ENCODE assay signal across 15 cellular contexts in the genomic region with DNA sequence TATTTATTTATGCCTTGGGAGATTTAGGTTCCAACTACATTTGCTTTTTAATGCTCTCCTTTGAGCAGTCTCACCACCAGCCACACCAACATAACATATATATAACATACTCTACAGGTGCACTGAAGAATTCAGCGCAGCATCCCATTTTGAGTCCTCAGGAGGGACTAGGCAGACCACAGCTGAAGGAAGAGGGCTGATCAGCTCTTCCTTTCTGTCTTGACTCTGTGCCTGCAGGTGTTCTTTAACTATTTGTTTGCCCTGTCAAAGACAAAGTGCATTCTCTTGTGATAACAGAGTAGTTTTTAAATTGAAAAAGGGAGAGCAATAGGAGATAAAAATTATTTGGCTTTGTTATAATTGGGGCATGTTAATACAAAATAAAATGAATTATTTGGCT. TPM values are rescaled to one million over a fixed set of nuclear protein-coding genes. Genes with fewer than 3 reads are reported as not detected.
A peak's percentile ranks its signal among the peaks of the same experiment; 100 is the strongest.
DNase-seq lines count a peak whose midpoint lies in the region; ATAC-seq, FAIRE-seq and TF ChIP-seq lines count a peak whose summit lies in the region.
"Had no signal": no experiment of that assay in that cellular context is flagged by ENCODE, and none has a peak within 500 bp of the region (broad histone marks: within the 10 kb centered on the region; RNA-seq: fewer than 3 reads in every experiment).

No MANE protein-coding gene starts in this region.

- H3K9me3 Mint-ChIP-seq in activated naive CD4-positive, alpha-beta T cell treated with anti-CD3 and anti-CD28 coated beads, Interleukin-2, amount 10 ng/mL, durations not matched to agents 7 days and 5 days, result no peaks in the 10 kb centered on the region
- peaks cover 5 to 11% (median 7%) of the 10 kb centered on the region in 5 experiments for H3K9me3 Mint-ChIP-seq in brain
- no peaks in the 10 kb centered on the region for H3K9me3 Mint-ChIP-seq in stimulated activated effector memory CD8-positive, alpha-beta T cell treated with anti-CD3 and anti-CD28 coated beads, Interleukin-12 subunit alpha, Interleukin-12 subunit beta, amount 100 ng/mL, for 72 hours

- H3K4me2 ChIP-seq in OCI-LY7 (ENCODE audit: low read length), result peak overlapping the region; percentile 69

- TF ChIP-seq CTCF in OCI-LY7 (conservative IDR thresholded peaks at IDR 0.05; ENCODE audit: low read length), result no peak
- TF ChIP-seq CTCF in brain (conservative IDR thresholded peaks at IDR 0.05), result no peak

- POLR2A ChIA-PET in OCI-LY7 (lab: Charles Lee), result interaction anchor here (0.5 to 3.2 kb wide), 19 partner anchors 9 to 566 kb away, joined by 3 to 29 read pairs (median 4); partner anchors contain the start of genes DCLRE1B, HIPK1 and PHTF1

- H3K36me3 ChIP-seq in OCI-LY7 (ENCODE audit: insufficient read depth, low read length), result peaks cover 51% of the 10 kb centered on the region

- H3K27me3 Mint-ChIP-seq in activated naive CD4-positive, alpha-beta T cell treated with anti-CD3 and anti-CD28 coated beads, Interleukin-2, amount 10 ng/mL, durations not matched to agents 7 days and 5 days, result no peaks in the 10 kb centered on the region
- H3K27me3 Mint-ChIP-seq in brain, result no peaks in the 10 kb centered on the region

- H3K9me2 ChIP-seq in OCI-LY7 (ENCODE audit: insufficient read depth, low read length), result no peaks in the 10 kb centered on the region

- H3K79me2 ChIP-seq in OCI-LY7 (ENCODE audit: insufficient read depth, low read depth, low read length), result peaks cover 96% of the 10 kb centered on the region

- no peak overlapping the region for H2AFZ ChIP-seq in OCI-LY7 (ENCODE audit: low read length)

- intact Hi-C loops in OCI-LY7 (cut with micrococcal nuclease; ENCODE audit: unreplicated experiment), result loop anchor here (1.0 to 10.0 kb wide), 4 partner anchors 16 to 991 kb away; partner anchors contain the start of genes CSDE1, RSBN1 and SLC16A1

- peak overlapping the region; percentile 50 for H3K4me3 ChIP-seq in OCI-LY7 (ENCODE audit: low read depth, low read length, poor library complexity, severe bottlenecking)
- H3K4me3 ChIP-seq: HAP-1, skin epidermis had no signal

- no TSS peak for BruUV-seq in OCI-LY7 (replicated peaks; lab: Mats Ljungman, UMichigan)

- ATAC-seq in stimulated activated effector memory CD8-positive, alpha-beta T cell treated with anti-CD3 and anti-CD28 coated beads, Interleukin-12 subunit alpha, Interleukin-12 subunit beta, amount 100 ng/mL, for 72 hours, result no peak
- no peak for ATAC-seq in GM19452 (IDR thresholded peaks at IDR 0.05; ENCODE audit: unreplicated experiment)

- peak overlapping the region; percentile 95 for H3K27ac Mint-ChIP-seq in activated naive CD4-positive, alpha-beta T cell treated with anti-CD3 and anti-CD28 coated beads, Interleukin-2, amount 10 ng/mL, durations not matched to agents 7 days and 5 days
- peak overlapping the region in 2 of 5 experiments; percentile 24 to 79 for H3K27ac Mint-ChIP-seq in brain
- peak overlapping the region; percentile 70 for H3K27ac Mint-ChIP-seq in stimulated activated effector memory CD8-positive, alpha-beta T cell treated with anti-CD3 and anti-CD28 coated beads, Interleukin-12 subunit alpha, Interleukin-12 subunit beta, amount 100 ng/mL, for 72 hours

- FAIRE-seq in RCC 7860 (lab: Jason Lieb, UNC), result no peak
- FAIRE-seq: endometrium had no signal

- CTCF ChIA-PET in activated naive CD4-positive, alpha-beta T cell treated with anti-CD3 and anti-CD28 coated beads, Interleukin-2, amount 10 ng/mL, durations not matched to agents 7 days and 5 days (lab: Charles Lee), result interaction anchor here (1.3 to 3.9 kb wide), 6 partner anchors 9 to 86 kb away, joined by 4 to 29 read pairs (median 4); partner anchors contain the start of gene HIPK1
- CTCF ChIA-PET in OCI-LY7 (lab: Charles Lee; ENCODE audit: unreplicated experiment), result interaction anchor here (1.2 kb wide), 1 partner anchor 76 kb away, joined by 3 read pairs; no protein-coding TSS in a partner anchor

- H3K4me3 Mint-ChIP-seq in activated naive CD4-positive, alpha-beta T cell treated with anti-CD3 and anti-CD28 coated beads, Interleukin-2, amount 10 ng/mL, durations not matched to agents 7 days and 5 days, result peak overlapping the region; percentile 59
- H3K4me3 Mint-ChIP-seq in brain, result peak overlapping the region in 4 of 5 experiments; percentile 13 to 68 (median 54)
- H3K4me3 Mint-ChIP-seq in stimulated activated effector memory CD8-positive, alpha-beta T cell treated with anti-CD3 and anti-CD28 coated beads, Interleukin-12 subunit alpha, Interleukin-12 subunit beta, amount 100 ng/mL, for 72 hours, result peak overlapping the region; percentile 58

- no peaks in the 10 kb centered on the region for H4K20me1 ChIP-seq in OCI-LY7 (ENCODE audit: insufficient read depth, low read length)

- peaks cover 41% of the 10 kb centered on the region for H3K36me3 Mint-ChIP-seq in activated naive CD4-positive, alpha-beta T cell treated with anti-CD3 and anti-CD28 coated beads, Interleukin-2, amount 10 ng/mL, durations not matched to agents 7 days and 5 days
- H3K36me3 Mint-ChIP-seq in brain, result peaks cover 48% of the 10 kb centered on the region
- peaks cover 66% of the 10 kb centered on the region for H3K36me3 Mint-ChIP-seq in stimulated activated effector memory CD8-positive, alpha-beta T cell treated with anti-CD3 and anti-CD28 coated beads, Interleukin-12 subunit alpha, Interleukin-12 subunit beta, amount 100 ng/mL, for 72 hours

- peaks cover 21% of the 10 kb centered on the region; the same call in 1 of the 2 replicates for H3K9me3 ChIP-seq in OCI-LY7 (ENCODE audit: low read length)
- H3K9me3 ChIP-seq: HAP-1 had no signal

- peaks cover 63% of the 10 kb centered on the region for H3K4me1 Mint-ChIP-seq in activated naive CD4-positive, alpha-beta T cell treated with anti-CD3 and anti-CD28 coated beads, Interleukin-2, amount 10 ng/mL, durations not matched to agents 7 days and 5 days
- H3K4me1 Mint-ChIP-seq in brain, result peaks cover 52% of the 10 kb centered on the region
- H3K4me1 Mint-ChIP-seq in stimulated activated effector memory CD8-positive, alpha-beta T cell treated with anti-CD3 and anti-CD28 coated beads, Interleukin-12 subunit alpha, Interleukin-12 subunit beta, amount 100 ng/mL, for 72 hours, result peaks cover 48% of the 10 kb centered on the region

- H3K4me1 ChIP-seq in OCI-LY7 (ENCODE audit: insufficient read depth, low read length, poor library complexity, severe bottlenecking), result peaks cover 65% of the 10 kb centered on the region
- H3K4me1 ChIP-seq: HAP-1 had no signal

- DNase-seq in activated naive CD4-positive, alpha-beta T cell treated with anti-CD3 and anti-CD28 coated beads, Interleukin-2, amount 10 ng/mL, durations not matched to agents 7 days and 5 days, result no peak
- no peak for DNase-seq in activated naive CD4-positive, alpha-beta T cell (lab: John Stamatoyannopoulos, UW)
- DNase-seq in OCI-LY7 (ENCODE audit: low spot score), result peak; percentile 89
- no peak for DNase-seq in stimulated activated effector memory CD8-positive, alpha-beta T cell treated with anti-CD3 and anti-CD28 coated beads, Interleukin-12 subunit alpha, Interleukin-12 subunit beta, amount 100 ng/mL, for 72 hours (ENCODE audit: low spot score in 2 of 2)
- DNase-seq in RCC 7860 (ENCODE audit: low spot score), result no peak
- DNase-seq in NCI-H2171 treated with DMSO at 0.1 percent for 48 hours (lab: John Stamatoyannopoulos, UW), result no peak
- DNase-seq: activated CD4-positive, alpha-beta T cell treated with anti-CD3 and anti-CD28 coated beads, Interleukin-2, amount 50 U/mL, for 4 hours; caudate nucleus; NCI-H526 treated with DMSO at 0.1 percent for 48 hours had no signal

- peak overlapping the region; percentile 88 for H3K27ac ChIP-seq in OCI-LY7 (ENCODE audit: low read depth, low read length, poor library complexity, severe bottlenecking)

RNA-seq across cellular contexts. Expression of gene HIPK1, which starts 17.0 kb away (rescaled TPM):
- 17.3 and 20.4 TPM in 2 replicates for total RNA-seq in OCI-LY7 (2014; rRNA removed; shearing (Covaris generic))
- 50.2 and 52.6 TPM in 2 replicates for total RNA-seq in OCI-LY7 (2022)
- 39.3 TPM for polyA plus RNA-seq in brain (ENCODE audit: insufficient read depth, low read depth, low replicate concordance)

RNA-seq across cellular contexts. Expression of gene OLFML3, which starts 33.2 kb away (rescaled TPM):
- 0.21 and 0.44 TPM in 2 replicates for total RNA-seq in OCI-LY7 (2014; rRNA removed; shearing (Covaris generic))
- total RNA-seq in OCI-LY7 (2022), result 0.34 and 0.35 TPM in 2 replicates
- 17.0 TPM for polyA plus RNA-seq in brain (ENCODE audit: insufficient read depth, low read depth, low replicate concordance)

RNA-seq across cellular contexts. Expression of gene DCLRE1B, which starts 41.0 kb away (rescaled TPM):
- 17.3 and 20.1 TPM in 2 replicates for total RNA-seq in OCI-LY7 (2014; rRNA removed; shearing (Covaris generic))
- 20.8 and 20.9 TPM in 2 replicates for total RNA-seq in OCI-LY7 (2022)
- polyA plus RNA-seq in brain (ENCODE audit: insufficient read depth, low read depth, low replicate concordance), result 8.8 TPM

RNA-seq across cellular contexts. Expression of gene AP4B1, which starts 41.5 kb away (rescaled TPM):
- total RNA-seq in OCI-LY7 (2014; rRNA removed; shearing (Covaris generic)), result 37.7 and 45.3 TPM in 2 replicates
- total RNA-seq in OCI-LY7 (2022), result 40.5 and 42.5 TPM in 2 replicates
- 8.2 TPM for polyA plus RNA-seq in brain (ENCODE audit: insufficient read depth, low read depth, low replicate concordance)

RNA-seq across cellular contexts. Expression of gene BCL2L15, which starts 58.7 kb away (rescaled TPM):
- 0.46 and 0.82 TPM in 2 replicates for total RNA-seq in OCI-LY7 (2014; rRNA removed; shearing (Covaris generic))
- total RNA-seq in OCI-LY7 (2022), result 1.1 and 1.5 TPM in 2 replicates
- polyA plus RNA-seq in brain (ENCODE audit: insufficient read depth, low read depth, low replicate concordance), result not detected
- total RNA-seq: RPMI7951 had no signal
